23 cellular contexts compared by ENCODE assay signal in genomic region chr11:61764606-61765260, GRCh38. TPM values are rescaled to one million over a fixed set of nuclear protein-coding genes. Genes with fewer than 3 reads are reported as not detected.
DNase-seq lines count a peak whose midpoint lies in the region; ATAC-seq and TF ChIP-seq lines count a peak whose summit lies in the region.
"Had no signal": no experiment of that assay in that cellular context is flagged by ENCODE, and none has a peak within 500 bp of the region (broad histone marks: within the 10 kb centered on the region; RNA-seq: fewer than 3 reads in every experiment).

No MANE protein-coding gene starts in this region.

- intact Hi-C loops in upper lobe of right lung (cut with DNase I), result no loop called here
- intact Hi-C loops in psoas muscle (cut with DNase I), result no loop called here
- intact Hi-C loops in activated T-helper 1 cell treated with anti-CD3 and anti-CD28 coated beads, Interleukin-12 subunit alpha, Interleukin-12 subunit beta, Interleukin-2, Interleukin-4 antibody, amounts not matched to agents 30 ng/mL and 10 ng/mL and 1 ng/mL, durations not matched to agents 14 hours and 24 hours and 36 hours (cut with micrococcal nuclease), result no loop called here

- H3K27ac ChIP-seq in WERI-Rb-1 (peak overlapping the region; percentile 18; the same call in 1 of the 2 replicates), mesodermal cell (ENCODE audit: low read depth, low read length, severe bottlenecking) (peak overlapping the region; percentile 49), upper lobe of right lung (no peak overlapping the region), psoas muscle (no peak overlapping the region)
- H3K27ac ChIP-seq: coronary artery, gastroesophageal sphincter had no signal

- DNase-seq in WERI-Rb-1 (peak; percentile 39), epithelial cell of proximal tubule (ENCODE audit: low read depth) (no peak), upper lobe of right lung (no peak), NCI-H1694 (lab: John Stamatoyannopoulos, UW) (no peak), psoas muscle (no peak)
- DNase-seq in activated T-helper 1 cell treated with anti-CD3 and anti-CD28 coated beads, Interleukin-12 subunit alpha, Interleukin-12 subunit beta, Interleukin-2, Interleukin-4 antibody, amounts not matched to agents 30 ng/mL and 10 ng/mL and 1 ng/mL, durations not matched to agents 14 hours and 24 hours and 36 hours (ENCODE audit: low spot score), result no peak
- DNase-seq: activated B cell treated with CpG ODN at 0.5 μM for 24 hours; activated CD8-positive, alpha-beta memory T cell treated with anti-CD3 and anti-CD28 coated beads for 24 hours; activated effector memory CD4-positive, alpha-beta T cell treated with Interleukin-2 at 50 U/mL for 16 hours; amygdala; Caco-2; immature natural killer cell; mesendoderm; MM.1S; NCI-H187 treated with DMSO at 0.1 percent for 48 hours; NCI-H510A; SHP77; stimulated activated CD4-positive, alpha-beta T cell treated with anti-CD3 and anti-CD28 coated beads, Interleukin-4, amount 100 ng/mL, for 1 hour had no signal

- ATAC-seq in upper lobe of right lung (peak; percentile 20), psoas muscle (no peak)
- ATAC-seq: gastroesophageal sphincter had no signal

- no peak overlapping the region for H3K27ac Mint-ChIP-seq in activated T-helper 1 cell treated with anti-CD3 and anti-CD28 coated beads, Interleukin-12 subunit alpha, Interleukin-12 subunit beta, Interleukin-2, Interleukin-4 antibody, amounts not matched to agents 30 ng/mL and 10 ng/mL and 1 ng/mL, durations not matched to agents 14 hours and 24 hours and 36 hours
- H3K27ac Mint-ChIP-seq: activated B cell treated with CpG ODN at 0.5 μM for 24 hours; B cell; immature natural killer cell; T-helper 1 cell treated with Interleukin-12 subunit alpha and Interleukin-12 subunit beta and Interleukin-4 antibody, amounts not matched to agents 30 μg/mL and 1 μg/mL, for 36 hours had no signal

- H3K36me3 ChIP-seq in WERI-Rb-1, result no peaks in the 10 kb centered on the region
- peaks cover 34% of the 10 kb centered on the region for H3K36me3 ChIP-seq in mesodermal cell (ENCODE audit: control insufficient read depth, insufficient read depth, low read length)
- H3K36me3 ChIP-seq in upper lobe of right lung, result no peaks in the 10 kb centered on the region
- no peaks in the 10 kb centered on the region for H3K36me3 ChIP-seq in psoas muscle (ENCODE audit: insufficient read depth in 1 of 2, low read depth in 1 of 2)
- H3K36me3 ChIP-seq: gastroesophageal sphincter had no signal

- H3K27me3 ChIP-seq in WERI-Rb-1 (ENCODE audit: insufficient read depth, low read depth, severe bottlenecking), result no peaks in the 10 kb centered on the region
- H3K27me3 ChIP-seq in upper lobe of right lung, result peaks cover 5% of the 10 kb centered on the region
- peaks cover 0 to 26% (median 8%) of the 10 kb centered on the region in 3 donors for H3K27me3 ChIP-seq in psoas muscle (ENCODE audit: insufficient read depth in 3 of 3, low read length in 2 of 3)

- no peaks in the 10 kb centered on the region for H3K36me3 Mint-ChIP-seq in activated T-helper 1 cell treated with anti-CD3 and anti-CD28 coated beads, Interleukin-12 subunit alpha, Interleukin-12 subunit beta, Interleukin-2, Interleukin-4 antibody, amounts not matched to agents 30 ng/mL and 10 ng/mL and 1 ng/mL, durations not matched to agents 14 hours and 24 hours and 36 hours (ENCODE audit: low read depth)
- H3K36me3 Mint-ChIP-seq: immature natural killer cell had no signal

- TF ChIP-seq CTCF in WERI-Rb-1 (IDR thresholded peaks at IDR 0.05; ENCODE audit: low read depth, low read length) (peak; percentile 50), epithelial cell of proximal tubule (conservative IDR thresholded peaks at IDR 0.05; ENCODE audit: low read depth, low read length) (peak; percentile 1), upper lobe of right lung (IDR thresholded peaks at IDR 0.05) (no peak), psoas muscle (IDR thresholded peaks at IDR 0.05) (no peak)

- H3K4me1 Mint-ChIP-seq in activated T-helper 1 cell treated with anti-CD3 and anti-CD28 coated beads, Interleukin-12 subunit alpha, Interleukin-12 subunit beta, Interleukin-2, Interleukin-4 antibody, amounts not matched to agents 30 ng/mL and 10 ng/mL and 1 ng/mL, durations not matched to agents 14 hours and 24 hours and 36 hours (ENCODE audit: low read depth), result no peaks in the 10 kb centered on the region
- H3K4me1 Mint-ChIP-seq: activated B cell treated with CpG ODN at 0.5 μM for 24 hours, B cell, immature natural killer cell had no signal

- 77 to 82% methylated on average over 17 to 19 of the region's 22 CpGs for WGBS in mesodermal cell (ENCODE audit: insufficient coverage in 2 of 2), 2 experiments
- WGBS in psoas muscle, 3 donors, result 32 to 50% (median 42%) methylated on average over 18 to 22 of the region's 22 CpGs

- no peak overlapping the region for H3K4me3 Mint-ChIP-seq in activated T-helper 1 cell treated with anti-CD3 and anti-CD28 coated beads, Interleukin-12 subunit alpha, Interleukin-12 subunit beta, Interleukin-2, Interleukin-4 antibody, amounts not matched to agents 30 ng/mL and 10 ng/mL and 1 ng/mL, durations not matched to agents 14 hours and 24 hours and 36 hours
- H3K4me3 Mint-ChIP-seq: activated B cell treated with CpG ODN at 0.5 μM for 24 hours; B cell; immature natural killer cell; T-helper 1 cell treated with Interleukin-12 subunit alpha and Interleukin-12 subunit beta and Interleukin-4 antibody, amounts not matched to agents 30 μg/mL and 1 μg/mL, for 36 hours had no signal

- H3K4me1 ChIP-seq in mesodermal cell (ENCODE audit: control insufficient read depth, insufficient read depth, low read length, poor library complexity, severe bottlenecking), result peaks cover 48% of the 10 kb centered on the region
- no peaks in the 10 kb centered on the region for H3K4me1 ChIP-seq in upper lobe of right lung
- no peaks in the 10 kb centered on the region for H3K4me1 ChIP-seq in psoas muscle

- no peaks in the 10 kb centered on the region for H3K9me3 Mint-ChIP-seq in activated T-helper 1 cell treated with anti-CD3 and anti-CD28 coated beads, Interleukin-12 subunit alpha, Interleukin-12 subunit beta, Interleukin-2, Interleukin-4 antibody, amounts not matched to agents 30 ng/mL and 10 ng/mL and 1 ng/mL, durations not matched to agents 14 hours and 24 hours and 36 hours
- H3K9me3 Mint-ChIP-seq: activated B cell treated with CpG ODN at 0.5 μM for 24 hours; immature natural killer cell; T-helper 1 cell treated with Interleukin-12 subunit alpha and Interleukin-12 subunit beta and Interleukin-4 antibody, amounts not matched to agents 30 μg/mL and 1 μg/mL, for 36 hours had no signal

- H3K27me3 Mint-ChIP-seq in activated T-helper 1 cell treated with anti-CD3 and anti-CD28 coated beads, Interleukin-12 subunit alpha, Interleukin-12 subunit beta, Interleukin-2, Interleukin-4 antibody, amounts not matched to agents 30 ng/mL and 10 ng/mL and 1 ng/mL, durations not matched to agents 14 hours and 24 hours and 36 hours (ENCODE audit: insufficient read depth), result no peaks in the 10 kb centered on the region

- H3K9me3 ChIP-seq in WERI-Rb-1 (ENCODE audit: severe bottlenecking) (no peaks in the 10 kb centered on the region), mesodermal cell (ENCODE audit: control insufficient read depth, low read length) (no peaks in the 10 kb centered on the region), upper lobe of right lung (no peaks in the 10 kb centered on the region), psoas muscle (no peaks in the 10 kb centered on the region)
- H3K9me3 ChIP-seq: Caco-2, gastroesophageal sphincter had no signal

- no peak overlapping the region for H3K4me3 ChIP-seq in WERI-Rb-1 (ENCODE audit: low read depth, low read length)
- no peak overlapping the region for H3K4me3 ChIP-seq in epithelial cell of proximal tubule (ENCODE audit: low read depth, low read length)
- H3K4me3 ChIP-seq in mesodermal cell (ENCODE audit: extremely low read depth, insufficient read depth, low read length, poor library complexity, severe bottlenecking), result no peak overlapping the region
- H3K4me3 ChIP-seq in upper lobe of right lung, result no peak overlapping the region
- H3K4me3 ChIP-seq in psoas muscle, result no peak overlapping the region
- H3K4me3 ChIP-seq: coronary artery, gastroesophageal sphincter had no signal

RNA-seq across cellular contexts. Expression of gene MYRF, which starts 12.3 kb away (rescaled TPM):
- total RNA-seq in epithelial cell of proximal tubule (7.6 and 25.0 TPM in 2 replicates), upper lobe of right lung (62.6 TPM), psoas muscle (under 1 TPM in 3 of 4 donors, not detected in 1; 0.15 to 0.24 (median 0.24) TPM)
- polyA plus RNA-seq in mesodermal cell (2013, experiment 1 of 2), result 69.9 TPM
- polyA plus RNA-seq in mesodermal cell (2013, experiment 2 of 2), result 71.1 TPM
- under 1 TPM; 0.01 to 0.08 (median 0.08) TPM for polyA plus RNA-seq in psoas muscle
- total RNA-seq in activated T-helper 1 cell treated with anti-CD3 and anti-CD28 coated beads, Interleukin-12 subunit alpha, Interleukin-12 subunit beta, Interleukin-2, Interleukin-4 antibody, amounts not matched to agents 30 ng/mL and 10 ng/mL and 1 ng/mL, durations not matched to agents 14 hours and 24 hours and 36 hours, result 0.78 and 0.99 TPM in 2 replicates

RNA-seq across cellular contexts. Expression of gene TMEM258, which starts 27.7 kb away (rescaled TPM):
- total RNA-seq in epithelial cell of proximal tubule (95.1 and 102 TPM in 2 replicates), upper lobe of right lung (94.0 TPM), psoas muscle (10 to 100 TPM; 76.0 to 93.2 (median 80.9) TPM)
- polyA plus RNA-seq in mesodermal cell (2013, experiment 1 of 2), result 270 TPM
- polyA plus RNA-seq in mesodermal cell (2013, experiment 2 of 2), result 257 TPM
- polyA plus RNA-seq in psoas muscle, result 100 to 1,000 TPM; 152 to 177 (median 159) TPM
- total RNA-seq in activated T-helper 1 cell treated with anti-CD3 and anti-CD28 coated beads, Interleukin-12 subunit alpha, Interleukin-12 subunit beta, Interleukin-2, Interleukin-4 antibody, amounts not matched to agents 30 ng/mL and 10 ng/mL and 1 ng/mL, durations not matched to agents 14 hours and 24 hours and 36 hours, result 164 and 166 TPM in 2 replicates

RNA-seq across cellular contexts. Expression of gene FEN1, which starts 28.0 kb away (rescaled TPM):
- total RNA-seq in epithelial cell of proximal tubule (70.6 and 120 TPM in 2 replicates), upper lobe of right lung (4.9 TPM), psoas muscle (10 to 100 TPM in 2 of 4 donors, 1 to 10 TPM in 2; 5.7 to 10.5 (median 8.5) TPM)
- polyA plus RNA-seq in mesodermal cell (2013, experiment 1 of 2), result 34.0 TPM
- polyA plus RNA-seq in mesodermal cell (2013, experiment 2 of 2), result 29.7 TPM
- polyA plus RNA-seq in psoas muscle, result 10 to 100 TPM; 10.3 to 30.3 (median 17.1) TPM
- 147 and 149 TPM in 2 replicates for total RNA-seq in activated T-helper 1 cell treated with anti-CD3 and anti-CD28 coated beads, Interleukin-12 subunit alpha, Interleukin-12 subunit beta, Interleukin-2, Interleukin-4 antibody, amounts not matched to agents 30 ng/mL and 10 ng/mL and 1 ng/mL, durations not matched to agents 14 hours and 24 hours and 36 hours

RNA-seq across cellular contexts. Expression of gene FADS1, which starts 52.1 kb away (rescaled TPM):
- total RNA-seq in epithelial cell of proximal tubule, result 64.6 and 100 TPM in 2 replicates
- polyA plus RNA-seq in mesodermal cell (2013, experiment 1 of 2), result 174 TPM
- polyA plus RNA-seq in mesodermal cell (2013, experiment 2 of 2), result 172 TPM
- 68.0 TPM for total RNA-seq in upper lobe of right lung
- 10 to 100 TPM; 13.7 to 93.2 (median 20.6) TPM for total RNA-seq in psoas muscle
- 10 to 100 TPM in 2 of 3 donors, 1 to 10 TPM in 1; 8.6 to 70.8 (median 16.9) TPM for polyA plus RNA-seq in psoas muscle
- total RNA-seq in activated T-helper 1 cell treated with anti-CD3 and anti-CD28 coated beads, Interleukin-12 subunit alpha, Interleukin-12 subunit beta, Interleukin-2, Interleukin-4 antibody, amounts not matched to agents 30 ng/mL and 10 ng/mL and 1 ng/mL, durations not matched to agents 14 hours and 24 hours and 36 hours, result 92.3 and 97.7 TPM in 2 replicates

Comparison
In these comparisons a context has a peak if more than half of its experiments do, and no peak if none do; other contexts are left out.
1. H3K27ac ChIP-seq: peak in WERI-Rb-1 (single experiment) and mesodermal cell (single experiment); none in upper lobe of right lung (single experiment) and psoas muscle (single experiment).
2. CTCF ChIP-seq: peak in WERI-Rb-1 (single experiment) and epithelial cell of proximal tubule (single experiment); none in upper lobe of right lung (single experiment) and psoas muscle (single experiment).